Comparison of ENCODE assay signal across 2 cellular contexts in genomic region chr5:139744471-139745120, GRCh38.
TF ChIP-seq lines count a peak whose summit lies in the region.

No MANE protein-coding gene starts in this region.

TF ChIP-seq in GM23338, 12 proteins besides CTCF, POLR2A, EP300 and RAD21:
- TF ChIP-seq EZH2 (IDR thresholded peaks at IDR 0.05; ENCODE audit: low read depth, unreplicated experiment) = no peak
- no peak for TF ChIP-seq CREB1 (CRISPR knock-in tag; IDR thresholded peaks at IDR 0.05; ENCODE audit: low read depth)
- TF ChIP-seq ZNF114 (CRISPR knock-in tag; IDR thresholded peaks at IDR 0.05) = no peak
- no peak for TF ChIP-seq STAT1 (IDR thresholded peaks at IDR 0.05; ENCODE audit: unreplicated experiment)
- no peak for TF ChIP-seq REST (IDR thresholded peaks at IDR 0.05; ENCODE audit: unreplicated experiment)
- no peak for TF ChIP-seq EZH2phosphoT487 (IDR thresholded peaks at IDR 0.05; ENCODE audit: unreplicated experiment)
- TF ChIP-seq ETS1 (IDR thresholded peaks at IDR 0.05) = no peak
- no peak for TF ChIP-seq ZNF331 (CRISPR knock-in tag; IDR thresholded peaks at IDR 0.05; ENCODE audit: low read depth)
- no peak for TF ChIP-seq JUNB (IDR thresholded peaks at IDR 0.05; ENCODE audit: unreplicated experiment)
- TF ChIP-seq, protein P1, sequence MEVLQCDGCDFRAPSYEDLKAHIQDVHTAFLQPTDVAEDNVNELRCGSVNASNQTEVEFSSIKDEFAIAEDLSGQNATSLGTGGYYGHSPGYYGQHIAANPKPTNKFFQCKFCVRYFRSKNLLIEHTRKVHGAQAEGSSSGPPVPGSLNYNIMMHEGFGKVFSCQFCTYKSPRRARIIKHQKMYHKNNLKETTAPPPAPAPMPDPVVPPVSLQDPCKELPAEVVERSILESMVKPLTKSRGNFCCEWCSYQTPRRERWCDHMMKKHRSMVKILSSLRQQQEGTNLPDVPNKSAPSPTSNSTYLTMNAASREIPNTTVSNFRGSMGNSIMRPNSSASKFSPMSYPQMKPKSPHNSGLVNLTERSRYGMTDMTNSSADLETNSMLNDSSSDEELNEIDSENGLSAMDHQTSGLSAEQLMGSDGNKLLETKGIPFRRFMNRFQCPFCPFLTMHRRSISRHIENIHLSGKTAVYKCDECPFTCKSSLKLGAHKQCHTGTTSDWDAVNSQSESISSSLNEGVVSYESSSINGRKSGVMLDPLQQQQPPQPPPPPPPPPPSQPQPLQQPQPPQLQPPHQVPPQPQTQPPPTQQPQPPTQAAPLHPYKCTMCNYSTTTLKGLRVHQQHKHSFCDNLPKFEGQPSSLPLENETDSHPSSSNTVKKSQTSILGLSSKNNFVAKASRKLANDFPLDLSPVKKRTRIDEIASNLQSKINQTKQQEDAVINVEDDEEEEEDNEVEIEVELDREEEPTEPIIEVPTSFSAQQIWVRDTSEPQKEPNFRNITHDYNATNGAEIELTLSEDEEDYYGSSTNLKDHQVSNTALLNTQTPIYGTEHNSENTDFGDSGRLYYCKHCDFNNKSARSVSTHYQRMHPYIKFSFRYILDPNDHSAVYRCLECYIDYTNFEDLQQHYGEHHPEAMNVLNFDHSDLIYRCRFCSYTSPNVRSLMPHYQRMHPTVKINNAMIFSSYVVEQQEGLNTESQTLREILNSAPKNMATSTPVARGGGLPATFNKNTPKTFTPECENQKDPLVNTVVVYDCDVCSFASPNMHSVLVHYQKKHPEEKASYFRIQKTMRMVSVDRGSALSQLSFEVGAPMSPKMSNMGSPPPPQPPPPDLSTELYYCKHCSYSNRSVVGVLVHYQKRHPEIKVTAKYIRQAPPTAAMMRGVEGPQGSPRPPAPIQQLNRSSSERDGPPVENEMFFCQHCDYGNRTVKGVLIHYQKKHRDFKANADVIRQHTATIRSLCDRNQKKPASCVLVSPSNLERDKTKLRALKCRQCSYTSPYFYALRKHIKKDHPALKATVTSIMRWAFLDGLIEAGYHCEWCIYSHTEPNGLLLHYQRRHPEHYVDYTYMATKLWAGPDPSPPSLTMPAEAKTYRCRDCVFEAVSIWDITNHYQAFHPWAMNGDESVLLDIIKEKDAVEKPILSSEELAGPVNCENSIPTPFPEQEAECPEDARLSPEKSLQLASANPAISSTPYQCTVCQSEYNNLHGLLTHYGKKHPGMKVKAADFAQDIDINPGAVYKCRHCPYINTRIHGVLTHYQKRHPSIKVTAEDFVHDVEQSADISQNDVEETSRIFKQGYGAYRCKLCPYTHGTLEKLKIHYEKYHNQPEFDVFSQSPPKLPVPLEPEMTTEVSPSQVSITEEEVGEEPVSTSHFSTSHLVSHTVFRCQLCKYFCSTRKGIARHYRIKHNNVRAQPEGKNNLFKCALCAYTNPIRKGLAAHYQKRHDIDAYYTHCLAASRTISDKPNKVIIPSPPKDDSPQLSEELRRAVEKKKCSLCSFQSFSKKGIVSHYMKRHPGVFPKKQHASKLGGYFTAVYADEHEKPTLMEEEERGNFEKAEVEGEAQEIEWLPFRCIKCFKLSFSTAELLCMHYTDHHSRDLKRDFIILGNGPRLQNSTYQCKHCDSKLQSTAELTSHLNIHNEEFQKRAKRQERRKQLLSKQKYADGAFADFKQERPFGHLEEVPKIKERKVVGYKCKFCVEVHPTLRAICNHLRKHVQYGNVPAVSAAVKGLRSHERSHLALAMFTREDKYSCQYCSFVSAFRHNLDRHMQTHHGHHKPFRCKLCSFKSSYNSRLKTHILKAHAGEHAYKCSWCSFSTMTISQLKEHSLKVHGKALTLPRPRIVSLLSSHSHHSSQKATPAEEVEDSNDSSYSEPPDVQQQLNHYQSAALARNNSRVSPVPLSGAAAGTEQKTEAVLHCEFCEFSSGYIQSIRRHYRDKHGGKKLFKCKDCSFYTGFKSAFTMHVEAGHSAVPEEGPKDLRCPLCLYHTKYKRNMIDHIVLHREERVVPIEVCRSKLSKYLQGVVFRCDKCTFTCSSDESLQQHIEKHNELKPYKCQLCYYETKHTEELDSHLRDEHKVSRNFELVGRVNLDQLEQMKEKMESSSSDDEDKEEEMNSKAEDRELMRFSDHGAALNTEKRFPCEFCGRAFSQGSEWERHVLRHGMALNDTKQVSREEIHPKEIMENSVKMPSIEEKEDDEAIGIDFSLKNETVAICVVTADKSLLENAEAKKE (CRISPR knock-in tag; IDR thresholded peaks at IDR 0.05) = no peak
- no peak for TF ChIP-seq POLR2AphosphoS5 (IDR thresholded peaks at IDR 0.05; ENCODE audit: low read depth)
- TF ChIP-seq NANOG (IDR thresholded peaks at IDR 0.05; ENCODE audit: borderline replicate concordance) = no peak

TF ChIP-seq in H1, 55 proteins besides CTCF, POLR2A, EP300 and RAD21:
- no peak for TF ChIP-seq GTF2F1 (IDR thresholded peaks at IDR 0.05; ENCODE audit: borderline replicate concordance, low read depth, low read length)
- no peak for TF ChIP-seq BCL11A (IDR thresholded peaks at IDR 0.05; ENCODE audit: low read depth in 2 of 2, low read length in 2 of 2)
- no peak for TF ChIP-seq TAF7 (optimal IDR thresholded peaks at IDR 0.05; ENCODE audit: borderline replicate concordance, low read depth, low read length)
- no peak for TF ChIP-seq CHD7 (IDR thresholded peaks at IDR 0.05; ENCODE audit: insufficient replicate concordance, low read length)
- no peak for TF ChIP-seq POU5F1 (IDR thresholded peaks at IDR 0.05; ENCODE audit: low read depth, low read length)
- no peak for TF ChIP-seq CHD2 (IDR thresholded peaks at IDR 0.05; ENCODE audit: low read length)
- TF ChIP-seq JUN (IDR thresholded peaks at IDR 0.05; ENCODE audit: low read depth, low read length) = no peak
- no peak for TF ChIP-seq TCF12 (IDR thresholded peaks at IDR 0.05; ENCODE audit: low read depth, low read length)
- no peak for TF ChIP-seq BRCA1 (IDR thresholded peaks at IDR 0.05; ENCODE audit: low read depth, low read length)
- TF ChIP-seq PHF8 (conservative IDR thresholded peaks at IDR 0.05; ENCODE audit: low read depth, low read length) = no peak
- TF ChIP-seq NANOG (IDR thresholded peaks at IDR 0.05; ENCODE audit: insufficient read depth, low read depth, low read length, poor library complexity, severe bottlenecking) = no peak
- TF ChIP-seq KDM4A (IDR thresholded peaks at IDR 0.05; ENCODE audit: low read depth, low read length, severe bottlenecking) = no peak
- TF ChIP-seq GABPA (IDR thresholded peaks at IDR 0.05; ENCODE audit: borderline replicate concordance, insufficient read depth, low read length) = no peak
- no peak for TF ChIP-seq SIX5 (IDR thresholded peaks at IDR 0.05; ENCODE audit: low read depth, low read length)
- no peak for TF ChIP-seq CHD1 (IDR thresholded peaks at IDR 0.05; ENCODE audit: low read depth, low read length)
